Comparison of ENCODE assay signal across 15 cellular contexts in the genomic region with DNA sequence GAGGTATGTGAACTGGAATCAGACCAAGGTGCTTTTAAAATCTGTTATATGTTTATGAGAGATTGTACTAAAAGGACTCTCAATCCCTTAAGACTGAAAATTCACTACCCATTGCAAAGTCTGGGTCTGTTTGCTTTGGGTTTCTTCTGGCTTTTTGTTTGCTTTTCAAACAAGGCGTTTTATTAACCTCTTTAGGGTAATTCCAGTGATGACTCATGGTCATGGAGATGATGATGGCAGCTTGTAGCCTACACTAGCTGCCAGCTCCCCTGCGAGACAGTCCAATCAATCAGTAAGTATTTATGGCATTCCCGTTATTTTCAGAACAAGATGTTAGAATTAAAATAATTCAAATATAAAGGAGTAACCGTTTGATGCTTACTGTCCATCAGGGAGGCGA.
"Had no signal": no experiment of that assay in that cellular context is flagged by ENCODE, and none has a peak within 500 bp of the region (broad histone marks: within the 10 kb centered on the region; RNA-seq: fewer than 3 reads in every experiment).

No MANE protein-coding gene starts in this region.

- ATAC-seq: activated T-cell treated with anti-CD3 and anti-CD28 coated beads, Interleukin-2, amount 50 U/mL, for 72 hours had no signal

- H3K9me3 ChIP-seq: ovary, stomach, thoracic aorta had no signal

- H3K27me3 ChIP-seq: ovary had no signal

- H3K4me3 ChIP-seq: coronary artery, ovary, stomach, thoracic aorta had no signal

- H3K4me1 ChIP-seq: stomach had no signal

- FAIRE-seq: frontal cortex, kidney had no signal

- H3K36me3 ChIP-seq: ovary, stomach, thoracic aorta had no signal

- DNase-seq: activated CD4-positive, alpha-beta memory T cell treated with anti-CD3 and anti-CD28 coated beads, Interleukin-2, amount 10 ng/mL, durations not matched to agents 7 days and 5 days; activated CD8-positive, alpha-beta memory T cell treated with anti-CD3 and anti-CD28 coated beads, Interleukin-2, amount 50 U/mL, for 4 hours; activated naive CD4-positive, alpha-beta T cell; activated T-cell treated with anti-CD3 and anti-CD28 coated beads, Interleukin-2, amount 50 U/mL, for 72 hours; aorta; caudate nucleus; effector CD8-positive, alpha-beta T cell; kidney; ovary; stimulated activated CD4-positive, alpha-beta T cell treated with anti-CD3 and anti-CD28 coated beads, Interleukin-15, amount 100 ng/mL, for 24 hours; stimulated activated CD4-positive, alpha-beta T cell treated with anti-CD3 and anti-CD28 coated beads, Interleukin-4, amount 100 ng/mL, for 24 hours; stomach had no signal

- H3K27ac ChIP-seq: coronary artery, ovary, stomach had no signal
